ENCODE assay signal across 12 cellular contexts in the genomic region with DNA sequence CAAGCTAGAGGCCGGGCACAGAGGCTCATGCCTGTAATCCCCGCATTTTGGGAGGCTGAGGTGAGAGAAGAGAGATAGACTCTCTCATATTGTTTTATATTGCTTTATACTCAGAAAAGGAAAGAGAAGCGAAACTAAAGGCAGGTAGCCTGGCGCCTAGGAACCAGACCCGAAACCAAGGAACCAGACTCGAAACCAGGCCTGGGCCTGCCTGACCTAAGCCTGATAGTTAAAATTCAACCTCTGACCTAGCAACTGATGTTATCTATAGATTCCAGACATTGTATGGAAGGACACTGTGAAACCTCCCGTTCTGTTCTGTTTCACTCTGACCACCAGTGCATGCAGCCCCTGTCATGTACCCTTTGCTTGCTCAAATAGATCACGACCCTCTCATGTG. TPM values are rescaled to one million over a fixed set of nuclear protein-coding genes. Genes with fewer than 3 reads are reported as not detected.
DNase-seq lines count a peak whose midpoint lies in the region; ATAC-seq, FAIRE-seq and TF ChIP-seq lines count a peak whose summit lies in the region.
"Not testable (repeated sequence)": the region's sequence is repeated elsewhere in the genome, so short reads cannot be mapped to it uniquely, and the experiment has no call there.
"Had no signal": no experiment of that assay in that cellular context is flagged by ENCODE, and none has a peak within 500 bp of the region (broad histone marks: within the 10 kb centered on the region; RNA-seq: fewer than 3 reads in every experiment).

No MANE protein-coding gene starts in this region.

- not testable (repeated sequence) for H3K9me2 ChIP-seq in GM23338 (ENCODE audit: insufficient read depth); MM.1S (replicated peaks; ENCODE audit: insufficient read depth, low read length)

- H3K14ac ChIP-seq in trophoblast cell (ENCODE audit: low read length), result not testable (repeated sequence)

- H3K4me3 ChIP-seq in GM12865 (ENCODE audit: low read depth, low read length); GM23338; MM.1S (ENCODE audit: low read length); endodermal cell (ENCODE audit: low read length); trophoblast cell (ENCODE audit: low read depth, low read length): not testable (repeated sequence)
- peak overlapping the region; percentile 18; the same call in 1 of the 2 replicates for H3K4me3 ChIP-seq in OCI-LY3 (ENCODE audit: low read length)

- H3K9me3 ChIP-seq in MM.1S (replicated peaks; ENCODE audit: insufficient read depth, low read length); OCI-LY3 (ENCODE audit: insufficient read depth, low read length); trophoblast cell (ENCODE audit: insufficient read depth, low read depth, low read length): not testable (repeated sequence)
- H3K9me3 ChIP-seq in endodermal cell (ENCODE audit: control insufficient read depth, low read length), result peaks cover 31% of the 10 kb centered on the region

- H3K79me2 ChIP-seq in GM23338 (replicated peaks; ENCODE audit: insufficient read depth); MM.1S (ENCODE audit: low read length); OCI-LY3 (ENCODE audit: low read length); trophoblast cell (ENCODE audit: control insufficient read depth, insufficient read depth, low read length, poor library complexity): not testable (repeated sequence)

- not testable (repeated sequence) for H3K18ac ChIP-seq in trophoblast cell (ENCODE audit: low read length)

- H3K4me2 ChIP-seq in GM23338; trophoblast cell (ENCODE audit: low read length): not testable (repeated sequence)
- peak overlapping the region; percentile 31; the same call in 1 of the 2 replicates for H3K4me2 ChIP-seq in MM.1S (ENCODE audit: low read depth, low read length)
- H3K4me2 ChIP-seq in OCI-LY3 (ENCODE audit: low read length), result peak overlapping the region; percentile 51

- TF ChIP-seq CTCF in GM12865 (IDR thresholded peaks at IDR 0.05; ENCODE audit: insufficient read depth, low read depth, low read length, missing control alignments); GM23338 (conservative IDR thresholded peaks at IDR 0.05; ENCODE audit: low read depth in 2 of 2); MM.1S (IDR thresholded peaks at IDR 0.05; ENCODE audit: low read length); OCI-LY3 (IDR thresholded peaks at IDR 0.05; ENCODE audit: low read depth, low read length); endodermal cell (conservative IDR thresholded peaks at IDR 0.05): not testable (repeated sequence)

- FAIRE-seq in GM18507 (lab: Jason Lieb, UNC), result peak; percentile 75

- 92 to 93% methylated on average over 3 to 8 of the region's 8 CpGs for WGBS in endodermal cell (ENCODE audit: insufficient coverage in 1 of 2, insufficient read length in 1 of 2), 2 experiments
- no CpG with 5 or more reads among the region's 8 CpGs for WGBS in trophoblast cell (ENCODE audit: extremely low coverage, insufficient coverage, insufficient read length)

- H2AFZ ChIP-seq in GM23338; MM.1S (ENCODE audit: low read length); OCI-LY3 (ENCODE audit: low read depth, low read length); trophoblast cell (ENCODE audit: insufficient read depth, low read length, poor library complexity): not testable (repeated sequence)

- H3K4me1 ChIP-seq in GM23338 (ENCODE audit: insufficient read depth); endodermal cell (ENCODE audit: control insufficient read depth, insufficient read depth, low read length); trophoblast cell (ENCODE audit: control insufficient read depth in 1 of 2, insufficient read depth in 2 of 2, low read length in 2 of 2): not testable (repeated sequence)
- H3K4me1 ChIP-seq in MM.1S (ENCODE audit: low read length), result peaks cover 10% of the 10 kb centered on the region
- peaks cover 23% of the 10 kb centered on the region for H3K4me1 ChIP-seq in OCI-LY3 (ENCODE audit: low read length)

- DNase-seq in GM12865 (ENCODE audit: low read depth), result peak; percentile 26
- DNase-seq in GM18507 (ENCODE audit: extremely low spot score, insufficient read length, low read depth); GM23338 (ENCODE audit: low spot score): not testable (repeated sequence)
- DNase-seq in MM.1S, result peak; percentile 42
- DNase-seq in endodermal cell, result peak; percentile 4
- DNase-seq in islet precursor cell, result peak; percentile 46
- DNase-seq in trophoblast cell, result peak in 1 of 2 donors; percentile 9

- H3K4me3 Mint-ChIP-seq in GM23338, endodermal cell: not testable (repeated sequence)

- not testable (repeated sequence) for H3K23ac ChIP-seq in trophoblast cell (ENCODE audit: low read length)

- H2BK120ac ChIP-seq in trophoblast cell (ENCODE audit: insufficient read depth, low read length, poor library complexity), result peak overlapping the region; percentile 90

- H3K27me3 Mint-ChIP-seq in GM23338 (ENCODE audit: insufficient read depth, low read depth, poor library complexity); endodermal cell (ENCODE audit: insufficient read depth): not testable (repeated sequence)

- H4K91ac ChIP-seq in trophoblast cell (ENCODE audit: low read depth, low read length), result peak overlapping the region; percentile 50

- H3F3A ChIP-seq in GM23338 (replicated peaks; ENCODE audit: low read depth); MM.1S (ENCODE audit: insufficient read depth, low read length): not testable (repeated sequence)

- H3K27me3 ChIP-seq in GM23338 (ENCODE audit: insufficient read depth); MM.1S (replicated peaks; ENCODE audit: insufficient read depth, low read length); OCI-LY3 (ENCODE audit: low read depth, low read length); endodermal cell (ENCODE audit: control insufficient read depth, insufficient read depth, low read length, poor library complexity, severe bottlenecking); trophoblast cell (ENCODE audit: insufficient read depth, low read length): not testable (repeated sequence)

- not testable (repeated sequence) for H2AK5ac ChIP-seq in trophoblast cell (ENCODE audit: low read length)

- H3K36me3 Mint-ChIP-seq in GM23338 (ENCODE audit: low read depth), result peaks cover 14% of the 10 kb centered on the region
- not testable (repeated sequence) for H3K36me3 Mint-ChIP-seq in endodermal cell (ENCODE audit: low read depth)

- not testable (repeated sequence) for H3K4ac ChIP-seq in trophoblast cell (ENCODE audit: low read depth, low read length)

- not testable (repeated sequence) for H3K27ac ChIP-seq in GM23338 (ENCODE audit: low read depth); MM.1S (ENCODE audit: low read length); OCI-LY3 (ENCODE audit: low read length); endodermal cell (ENCODE audit: low read depth, low read length)
- H3K27ac ChIP-seq in trophoblast cell (ENCODE audit: low read depth, low read length), result peak overlapping the region; percentile 48

- H4K20me1 ChIP-seq in GM23338 (replicated peaks; ENCODE audit: insufficient read depth); MM.1S (ENCODE audit: insufficient read depth, low read length); OCI-LY3 (ENCODE audit: insufficient read depth, low read length): not testable (repeated sequence)

- H3K36me3 ChIP-seq in GM23338 (ENCODE audit: insufficient read depth); MM.1S (replicated peaks; ENCODE audit: insufficient read depth, low read length); OCI-LY3 (replicated peaks; ENCODE audit: low read depth, low read length); endodermal cell (ENCODE audit: control insufficient read depth, insufficient read depth, low read length); trophoblast cell (ENCODE audit: control insufficient read depth in 1 of 2, insufficient read depth in 2 of 2, low read length in 2 of 2): not testable (repeated sequence)

- peak overlapping the region; percentile 51; the same call in 1 of the 2 replicates for H3K27ac Mint-ChIP-seq in GM23338
- H3K27ac Mint-ChIP-seq in endodermal cell, result not testable (repeated sequence)

- not testable (repeated sequence) for H2BK12ac ChIP-seq in trophoblast cell (ENCODE audit: low read length)

- not testable (repeated sequence) for H4K8ac ChIP-seq in trophoblast cell (ENCODE audit: low read depth, low read length)

- H3K4me1 Mint-ChIP-seq in GM23338, endodermal cell: not testable (repeated sequence)

- H3K9me3 Mint-ChIP-seq in GM23338 (peaks cover 21% of the 10 kb centered on the region), endodermal cell (peaks cover 29% of the 10 kb centered on the region)

- H3K79me1 ChIP-seq in trophoblast cell (ENCODE audit: low read length), result peaks cover 12% of the 10 kb centered on the region

- not testable (repeated sequence) for H3K9ac ChIP-seq in MM.1S (ENCODE audit: low read length); OCI-LY3 (ENCODE audit: low read length); endodermal cell (ENCODE audit: extremely low read depth, low read length, poor library complexity, severe bottlenecking); trophoblast cell (ENCODE audit: low read length)

- ATAC-seq in GM23338, result not testable (repeated sequence)

- peak overlapping the region; percentile 69 for H2BK5ac ChIP-seq in trophoblast cell (ENCODE audit: low read depth, low read length, poor library complexity)

- not testable (repeated sequence) for H4K12ac ChIP-seq in trophoblast cell (ENCODE audit: low read depth, low read length)

RNA-seq across cellular contexts. Expression of a gene that starts 31.1 kb away (rescaled TPM):
- total RNA-seq in GM23338 (2014; rRNA removed; shearing (Covaris generic)), result 0.23 and 0.45 TPM in 2 replicates
- polyA plus RNA-seq in GM23338 (2016; fragmentation: Nextera tagmentation; extraction: Ambion mirVana), result 0.28 and 0.32 TPM in 2 replicates
- total RNA-seq in endodermal cell, result under 1 TPM; 0.13 TPM
- polyA plus RNA-seq in endodermal cell (2013, experiment 1 of 2), result 0.21 TPM
- not detected for polyA plus RNA-seq in endodermal cell (2013, experiment 2 of 2)
- 0.15 and 0.19 TPM in 2 replicates for polyA plus RNA-seq in trophoblast cell (2013)

RNA-seq across cellular contexts. Expression of a gene that starts 37.0 kb away (rescaled TPM):
- 0.07 TPM in 1 of 2 replicates, not detected in the other for total RNA-seq in GM23338 (2014; rRNA removed; shearing (Covaris generic))
- 0.05 TPM in 1 of 2 replicates, not detected in the other for polyA plus RNA-seq in GM23338 (2016; fragmentation: Nextera tagmentation; extraction: Ambion mirVana)
- 1 to 10 TPM in 1 of 2 donors, under 1 TPM in 1; 0.88 to 2.7 TPM for total RNA-seq in endodermal cell
- 0.96 TPM for polyA plus RNA-seq in endodermal cell (2013, experiment 1 of 2)
- polyA plus RNA-seq in endodermal cell (2013, experiment 2 of 2), result 0.70 TPM
- not detected in 2 replicates for polyA plus RNA-seq in trophoblast cell (2013)
- total RNA-seq: CD4-positive, alpha-beta memory T cell; CD4-positive, CD25-positive, alpha-beta regulatory T cell; CD8-positive, alpha-beta memory T cell had no signal
- polyA plus RNA-seq: CD14-positive monocyte; CD4-positive, alpha-beta memory T cell; CD4-positive, CD25-positive, alpha-beta regulatory T cell; CD8-positive, alpha-beta memory T cell had no signal

RNA-seq across cellular contexts. Expression of a gene that starts 37.2 kb away (rescaled TPM):
- total RNA-seq in GM23338 (2014; rRNA removed; shearing (Covaris generic)), result 70.1 and 104 TPM in 2 replicates
- 3,283 and 3,957 TPM in 2 replicates for polyA plus RNA-seq in GM23338 (2016; fragmentation: Nextera tagmentation; extraction: Ambion mirVana)
- 1,000 to 10,000 TPM; 1,411 to 1,439 TPM for total RNA-seq in endodermal cell
- polyA plus RNA-seq in endodermal cell (2013, experiment 1 of 2), result 2,660 TPM
- polyA plus RNA-seq in endodermal cell (2013, experiment 2 of 2), result 2,413 TPM
- polyA plus RNA-seq in trophoblast cell (2013), result 4,553 and 4,929 TPM in 2 replicates

Comparison
In these comparisons a context has a peak if more than half of its experiments do, and no peak if none do; other contexts are left out.
1. RNA of a gene that starts 37.2 kb away (total RNA-seq): 1,411 to 1,439 TPM in endodermal cell; 70.1 to 104 TPM in GM23338; every median in the first group is over 10 times any median in the second.